In the genomic region with DNA sequence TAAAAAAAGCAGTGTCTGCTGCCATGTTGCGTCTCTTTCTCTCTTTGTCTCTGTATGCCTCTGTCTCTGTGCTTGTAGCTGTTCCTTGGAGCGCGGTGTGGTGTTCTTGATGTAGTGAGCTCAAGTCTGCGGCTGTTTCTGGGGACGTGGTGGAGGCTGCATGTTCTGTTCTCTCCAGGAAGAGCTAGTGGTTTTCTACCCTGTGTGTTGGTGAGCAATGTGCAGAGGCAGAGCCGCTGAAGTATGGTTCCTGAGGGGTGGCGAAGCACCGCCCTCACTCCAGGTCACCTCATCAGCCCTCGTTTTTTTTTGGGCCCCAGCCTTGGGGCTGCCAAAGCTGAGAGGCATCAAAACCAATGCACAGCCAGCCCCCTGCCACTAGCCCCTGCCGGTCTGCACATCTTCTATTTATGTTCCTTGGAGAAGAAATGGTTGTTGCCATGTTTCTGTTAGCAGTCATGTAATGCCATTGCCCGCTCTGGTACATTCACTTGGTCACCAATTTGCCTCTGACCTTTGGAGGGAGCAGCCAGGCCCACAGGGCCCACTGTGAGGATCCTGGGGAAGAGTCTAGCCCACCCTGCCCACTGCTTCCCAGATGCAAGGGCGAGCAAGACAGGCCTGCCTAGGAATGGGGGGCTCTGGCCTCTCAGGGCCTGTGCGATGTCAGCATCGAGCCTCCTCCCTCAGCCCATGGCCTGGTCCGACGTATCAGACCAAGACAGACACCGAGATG, we compare ENCODE assay signal across 2 cellular contexts.
TF ChIP-seq lines count a peak whose summit lies in the region.

No MANE protein-coding gene starts in this region.

TF ChIP-seq in HEK293, 187 proteins besides CTCF, POLR2A, EP300 and RAD21:
- TF ChIP-seq ZNF221 (tag by site-specific recombination; IDR thresholded peaks at IDR 0.05; ENCODE audit: borderline replicate concordance) (no peak), ZEB2 (tag by site-specific recombination; IDR thresholded peaks at IDR 0.05) (no peak), PRDM1 (tag by site-specific recombination; IDR thresholded peaks at IDR 0.05) (no peak), SP3 (tag by site-specific recombination; IDR thresholded peaks at IDR 0.05) (no peak), ZNF585B (tag by site-specific recombination; IDR thresholded peaks at IDR 0.05) (no peak)

TF ChIP-seq in endothelial cell of umbilical vein, 7 proteins besides CTCF, POLR2A, EP300 and RAD21:
- TF ChIP-seq POLR2AphosphoS5 (IDR thresholded peaks at IDR 0.05; ENCODE audit: insufficient read depth, low read depth, low read length) (no peak), GATA2 (IDR thresholded peaks at IDR 0.05; ENCODE audit: insufficient read depth, insufficient read length, low read depth, low read length) (no peak), EZH2 (IDR thresholded peaks at IDR 0.05; ENCODE audit: borderline replicate concordance, low read depth, low read length, severe bottlenecking) (no peak), FOS (IDR thresholded peaks at IDR 0.05; ENCODE audit: borderline replicate concordance, insufficient read depth, low read length) (no peak), MYC (IDR thresholded peaks at IDR 0.05; ENCODE audit: low read depth, low read length) (no peak), JUN (IDR thresholded peaks at IDR 0.05; ENCODE audit: borderline replicate concordance, insufficient read depth, insufficient read length, low read depth) (no peak)
- TF ChIP-seq, protein P1, sequence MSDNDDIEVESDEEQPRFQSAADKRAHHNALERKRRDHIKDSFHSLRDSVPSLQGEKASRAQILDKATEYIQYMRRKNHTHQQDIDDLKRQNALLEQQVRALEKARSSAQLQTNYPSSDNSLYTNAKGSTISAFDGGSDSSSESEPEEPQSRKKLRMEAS (IDR thresholded peaks at IDR 0.05; ENCODE audit: insufficient read depth, insufficient read length) = no peak
